Comparison of ENCODE assay signal across 11 cellular contexts in genomic region chr20:3800256-3800877, GRCh38. TPM values are rescaled to one million over a fixed set of nuclear protein-coding genes. Genes with fewer than 3 reads are reported as not detected.
A peak's percentile ranks its signal among the peaks of the same experiment; 100 is the strongest.
DNase-seq lines count a peak whose midpoint lies in the region; ATAC-seq, FAIRE-seq and TF ChIP-seq lines count a peak whose summit lies in the region.
"Had no signal": no experiment of that assay in that cellular context is flagged by ENCODE, and none has a peak within 500 bp of the region (broad histone marks: within the 10 kb centered on the region; RNA-seq: fewer than 3 reads in every experiment).

No MANE protein-coding gene starts in this region.

- no peak for TF ChIP-seq CTCF in A549 (IDR thresholded peaks at IDR 0.05)

- H3K36me3 ChIP-seq in H7 (replicated peaks; ENCODE audit: control insufficient read depth, insufficient read depth, low read length) (peaks cover 8% of the 10 kb centered on the region), mesodermal cell (ENCODE audit: control insufficient read depth, insufficient read depth, low read length) (peaks cover 48% of the 10 kb centered on the region)

- FAIRE-seq in A549 (lab: Jason Lieb, UNC) = peak; percentile 28

- H3K4me2 ChIP-seq in A549 = no peak overlapping the region; the same call in 2 of the 3 replicates

- H3K4me3 ChIP-seq in A549 (no peak overlapping the region), H7 (ENCODE audit: insufficient read depth, low read depth, low read length) (no peak overlapping the region), mesodermal cell (ENCODE audit: extremely low read depth, insufficient read depth, low read length, poor library complexity, severe bottlenecking) (no peak overlapping the region)

- CTCF ChIA-PET in A549 (lab: Yijun Ruan, JAX) = interaction anchor here (1.2 to 1.9 kb wide), 4 partner anchors 53 to 100 kb away, joined by 3 to 8 read pairs (median 4); no protein-coding TSS in a partner anchor

- H3K9me3 ChIP-seq in A549 = no peaks in the 10 kb centered on the region
- H3K9me3 ChIP-seq in mesodermal cell (ENCODE audit: control insufficient read depth, low read length) = no peaks in the 10 kb centered on the region

- no peak for TF ChIP-seq POLR2A in A549 (IDR thresholded peaks at IDR 0.05; ENCODE audit: low read length)

- DNase-seq in A549 (ENCODE audit: low read depth in 1 of 2, low spot score in 1 of 2) (no peak), H7 (peak; percentile 86), UCSD-AML1 (lab: John Stamatoyannopoulos, UW; ENCODE audit: unreplicated experiment) (no peak), NCI-H82 (lab: John Stamatoyannopoulos, UW) (no peak)
- DNase-seq in stimulated activated CD4-positive, alpha-beta T cell treated with anti-CD3 and anti-CD28 coated beads, Interleukin-12 subunit alpha, Interleukin-12 subunit beta, amount 100 ng/mL, for 4 hours = no peak
- DNase-seq: activated T-cell treated with anti-CD3 and anti-CD28 coated beads for 4 hours; effector CD4-positive, alpha-beta T cell; NCI-H1694 treated with DMSO at 0.1 percent for 48 hours had no signal

- TF ChIP-seq RAD21 in A549 (conservative IDR thresholded peaks at IDR 0.05 in 1 of 2, IDR thresholded peaks at IDR 0.05 in 1 of 2) = no peak

- no peak for ATAC-seq in A549
- no peak for ATAC-seq in HG03469 (IDR thresholded peaks at IDR 0.05; ENCODE audit: unreplicated experiment)

- H3K27me3 ChIP-seq in H7 (ENCODE audit: control insufficient read depth, insufficient read depth, low read length) = peaks cover 2% of the 10 kb centered on the region

- H3K27ac ChIP-seq in A549 = peak overlapping the region in 1 of 2 experiments; percentile 98; a peak in 3 of 6 replicates
- peak overlapping the region; percentile 33 for H3K27ac ChIP-seq in angular gyrus (ENCODE audit: low read depth, low read length)
- peak overlapping the region; percentile 48 for H3K27ac ChIP-seq in mesodermal cell (ENCODE audit: low read depth, low read length, severe bottlenecking)

- H3K4me1 ChIP-seq in A549 (peaks cover 64% of the 10 kb centered on the region), mesodermal cell (ENCODE audit: control insufficient read depth, insufficient read depth, low read length, poor library complexity, severe bottlenecking) (peaks cover 31% of the 10 kb centered on the region)

- POLR2A ChIA-PET in A549 (lab: Yijun Ruan, JAX) = interaction anchor here (1.2 kb wide), 1 partner anchor 11 kb away, joined by 3 read pairs; no protein-coding TSS in a partner anchor

- no peak for TF ChIP-seq EP300 in A549 (IDR thresholded peaks at IDR 0.05)

- 91% methylated on average over 18 of the region's 18 CpGs for WGBS in A549 (ENCODE audit: missing lambda C conversion rate)
- WGBS in mesodermal cell (ENCODE audit: insufficient coverage in 2 of 2), 2 experiments = 88 to 91% methylated on average over 13 to 18 of the region's 18 CpGs

TF ChIP-seq in A549, 52 proteins besides CTCF, POLR2A, EP300 and RAD21:
- TF ChIP-seq ESRRA (IDR thresholded peaks at IDR 0.05; ENCODE audit: borderline replicate concordance, low read length) (no peak), HDAC2 (IDR thresholded peaks at IDR 0.05) (no peak), POLR2AphosphoS2 (conservative IDR thresholded peaks at IDR 0.05; ENCODE audit: low read length) (no peak), FOXS1 (CRISPR knock-in tag; IDR thresholded peaks at IDR 0.05) (no peak), TP53 (CRISPR knock-in tag; IDR thresholded peaks at IDR 0.05) (no peak), TFCP2L1 (CRISPR knock-in tag; IDR thresholded peaks at IDR 0.05) (no peak)

RNA-seq across cellular contexts. Expression of gene CDC25B, which starts 4.3 kb away (rescaled TPM):
- 133 and 136 TPM in 2 replicates for polyA plus RNA-seq in A549 (2011; rRNA removed)
- polyA plus RNA-seq in A549 (2012; cell fraction: cytosol; rRNA removed) = 173 and 193 TPM in 2 replicates
- polyA plus RNA-seq in A549 (2012; cell fraction: nucleus; rRNA removed) = 307 and 346 TPM in 2 replicates
- polyA plus RNA-seq in A549 (2017; fragmentation: RNase III; extraction: RNeasy Plus Mini Kit Qiagen cat#74134 plus additional on column Dnase treatment) = 129 to 150 TPM (median 140 TPM) in 3 replicates
- polyA minus RNA-seq in A549 (2011; rRNA and poly(A)+ RNA removed) = 101 and 126 TPM in 2 replicates
- total RNA-seq in H7 (2014; rRNA removed; shearing (Covaris generic)) = 30.7 and 32.6 TPM in 2 replicates
- 32.4 TPM for polyA plus RNA-seq in mesodermal cell (2013, experiment 1 of 2)
- polyA plus RNA-seq in mesodermal cell (2013, experiment 2 of 2) = 28.2 TPM

RNA-seq across cellular contexts. Expression of gene CENPB, which starts 13.8 kb away (rescaled TPM):
- polyA plus RNA-seq in A549 (2011; rRNA removed) (35.9 and 42.6 TPM in 2 replicates), A549 (2017; fragmentation: RNase III; extraction: RNeasy Plus Mini Kit Qiagen cat#74134 plus additional on column Dnase treatment) (93.1 to 107 TPM (median 106 TPM) in 3 replicates)
- 57.6 and 77.1 TPM in 2 replicates for polyA plus RNA-seq in A549 (2012; cell fraction: cytosol; rRNA removed)
- 55.5 and 78.2 TPM in 2 replicates for polyA plus RNA-seq in A549 (2012; cell fraction: nucleus; rRNA removed)
- polyA minus RNA-seq in A549 (2011; rRNA and poly(A)+ RNA removed) = 49.1 and 52.8 TPM in 2 replicates
- total RNA-seq in H7 (2014; rRNA removed; shearing (Covaris generic)) = 57.7 and 74.5 TPM in 2 replicates
- 36.1 TPM for polyA plus RNA-seq in mesodermal cell (2013, experiment 1 of 2)
- polyA plus RNA-seq in mesodermal cell (2013, experiment 2 of 2) = 29.1 TPM

RNA-seq across cellular contexts. Expression of gene SPEF1, which starts 19.1 kb away (rescaled TPM):
- polyA plus RNA-seq in A549 (2011; rRNA removed) (0.41 and 0.46 TPM in 2 replicates), A549 (2017; fragmentation: RNase III; extraction: RNeasy Plus Mini Kit Qiagen cat#74134 plus additional on column Dnase treatment) (0.89 to 1.4 TPM (median 1.3 TPM) in 3 replicates)
- polyA plus RNA-seq in A549 (2012; cell fraction: cytosol; rRNA removed) = 1.1 and 1.2 TPM in 2 replicates
- 4.2 and 4.5 TPM in 2 replicates for polyA plus RNA-seq in A549 (2012; cell fraction: nucleus; rRNA removed)
- polyA minus RNA-seq in A549 (2011; rRNA and poly(A)+ RNA removed) = 0.15 and 0.21 TPM in 2 replicates
- 0.11 and 0.94 TPM in 2 replicates for total RNA-seq in H7 (2014; rRNA removed; shearing (Covaris generic))
- 0.26 TPM for polyA plus RNA-seq in mesodermal cell (2013, experiment 1 of 2)
- 0.46 TPM for polyA plus RNA-seq in mesodermal cell (2013, experiment 2 of 2)

RNA-seq across cellular contexts. Expression of gene AP5S1, which starts 20.0 kb away (rescaled TPM):
- polyA plus RNA-seq in A549 (2011; rRNA removed) = 10.2 and 11.8 TPM in 2 replicates
- 15.6 and 19.0 TPM in 2 replicates for polyA plus RNA-seq in A549 (2012; cell fraction: cytosol; rRNA removed)
- polyA plus RNA-seq in A549 (2012; cell fraction: nucleus; rRNA removed) = 15.2 and 20.0 TPM in 2 replicates
- polyA plus RNA-seq in A549 (2017; fragmentation: RNase III; extraction: RNeasy Plus Mini Kit Qiagen cat#74134 plus additional on column Dnase treatment) = 17.7 to 20.6 TPM (median 19.9 TPM) in 3 replicates
- 21.2 and 27.1 TPM in 2 replicates for polyA minus RNA-seq in A549 (2011; rRNA and poly(A)+ RNA removed)
- 3.1 and 4.4 TPM in 2 replicates for total RNA-seq in H7 (2014; rRNA removed; shearing (Covaris generic))
- polyA plus RNA-seq in mesodermal cell (2013, experiment 1 of 2) = 3.9 TPM
- 2.9 TPM for polyA plus RNA-seq in mesodermal cell (2013, experiment 2 of 2)

RNA-seq across cellular contexts. Expression of gene ADISSP, which starts 32.8 kb away (rescaled TPM):
- 43.9 and 44.0 TPM in 2 replicates for polyA plus RNA-seq in A549 (2011; rRNA removed)
- 162 and 207 TPM in 2 replicates for polyA plus RNA-seq in A549 (2012; cell fraction: cytosol; rRNA removed)
- polyA plus RNA-seq in A549 (2012; cell fraction: nucleus; rRNA removed) = 139 and 182 TPM in 2 replicates
- polyA plus RNA-seq in A549 (2017; fragmentation: RNase III; extraction: RNeasy Plus Mini Kit Qiagen cat#74134 plus additional on column Dnase treatment) = 93.2 to 104 TPM (median 95.2 TPM) in 3 replicates
- polyA minus RNA-seq in A549 (2011; rRNA and poly(A)+ RNA removed) = 49.7 and 55.6 TPM in 2 replicates
- 90.8 and 107 TPM in 2 replicates for total RNA-seq in H7 (2014; rRNA removed; shearing (Covaris generic))
- 38.7 TPM for polyA plus RNA-seq in mesodermal cell (2013, experiment 1 of 2)
- 30.9 TPM for polyA plus RNA-seq in mesodermal cell (2013, experiment 2 of 2)
